ENCODE assay signal across 12 cellular contexts in genomic region chr6:78598966-78599365, GRCh38.
DNase-seq lines count a peak whose midpoint lies in the region; ATAC-seq, FAIRE-seq and TF ChIP-seq lines count a peak whose summit lies in the region.
"Had no signal": no experiment of that assay in that cellular context is flagged by ENCODE, and none has a peak within 500 bp of the region (broad histone marks: within the 10 kb centered on the region; RNA-seq: fewer than 3 reads in every experiment).

No MANE protein-coding gene starts in this region.

- intact Hi-C loops in tibial artery (cut with DNase I; ENCODE audit: low total_unique reads), result no loop called here

- DNase-seq in H54 (ENCODE audit: insufficient read length, low spot score) (peak; percentile 30), SJSA1 (ENCODE audit: low read depth in 1 of 2, low spot score in 2 of 2) (peak; percentile 88 to 96), fibroblast of peridontal ligament (ENCODE audit: extremely low read depth) (peak; percentile 61), retinal pigment epithelial cell (ENCODE audit: low read depth) (peak; percentile 93), GM10266 (ENCODE audit: extremely low spot score) (no peak), HUDEP-2 (lab: John Stamatoyannopoulos, UW; ENCODE audit: unreplicated experiment in 76 of 76) (no peak), tibial artery (no peak)
- DNase-seq: activated CD4-positive, alpha-beta T cell treated with anti-CD3 and anti-CD28 coated beads, Interleukin-2, amount 50 U/mL, for 1 hour; activated naive CD8-positive, alpha-beta T cell treated with anti-CD3 and anti-CD28 coated beads, Interleukin-2, amount 10 ng/mL, durations not matched to agents 7 days and 5 days; RPMI8226; stomach had no signal

- no peak for TF ChIP-seq POLR2A in H54 (IDR thresholded peaks at IDR 0.05; ENCODE audit: low read depth, low read length)

- H3K27ac ChIP-seq in SJSA1 (peak overlapping the region; percentile 93), tibial artery (no peak overlapping the region)

- TF ChIP-seq CTCF in retinal pigment epithelial cell (conservative IDR thresholded peaks at IDR 0.05; ENCODE audit: low read depth, low read length) (no peak), GM10266 (IDR thresholded peaks at IDR 0.05; ENCODE audit: control insufficient read depth, insufficient read depth, low read depth, missing control alignments) (no peak), tibial artery (IDR thresholded peaks at IDR 0.05) (no peak)

- peaks cover 46% of the 10 kb centered on the region for H3K4me1 ChIP-seq in SJSA1 (replicated peaks)
- H3K4me1 ChIP-seq in tibial artery, result peaks cover 0 to 14% (median 0%) of the 10 kb centered on the region in 4 donors
- H3K4me1 ChIP-seq: stomach had no signal

- no peak for ATAC-seq in GM18511 (IDR thresholded peaks at IDR 0.05; ENCODE audit: unreplicated experiment)

- no peak overlapping the region for H3K4me3 ChIP-seq in SJSA1
- H3K4me3 ChIP-seq in retinal pigment epithelial cell (ENCODE audit: low read length), result no peak overlapping the region
- H3K4me3 ChIP-seq in tibial artery, result no peak overlapping the region
- H3K4me3 ChIP-seq: stomach had no signal

- FAIRE-seq in H54 (lab: Jason Lieb, UNC), result peak; percentile 99

- H3K27me3 ChIP-seq in SJSA1 (replicated peaks) (no peaks in the 10 kb centered on the region), tibial artery (no peaks in the 10 kb centered on the region)
- H3K27me3 ChIP-seq: stomach had no signal

- peaks cover 34% of the 10 kb centered on the region for H3K36me3 ChIP-seq in SJSA1
- H3K36me3 ChIP-seq in tibial artery, result no peaks in the 10 kb centered on the region
- H3K36me3 ChIP-seq: stomach had no signal

- H3K9me3 ChIP-seq in SJSA1 (replicated peaks) (no peaks in the 10 kb centered on the region), tibial artery (no peaks in the 10 kb centered on the region)
- H3K9me3 ChIP-seq: stomach had no signal

Comparison
In these comparisons a context has a peak if more than half of its experiments do, and no peak if none do; other contexts are left out.
1. DNase-seq: peak in H54 (single experiment), SJSA1 (2 of 2), fibroblast of peridontal ligament (single experiment) and retinal pigment epithelial cell (single experiment); none in GM10266 (single experiment), HUDEP-2 (0 of 76) and tibial artery (0 of 2).